29 cellular contexts compared by ENCODE assay signal in genomic region chrX:93177930-93178329, GRCh38.
"Had no signal": no experiment of that assay in that cellular context is flagged by ENCODE, and none has a peak within 500 bp of the region (broad histone marks: within the 10 kb centered on the region; RNA-seq: fewer than 3 reads in every experiment).

No MANE protein-coding gene starts in this region.

- H3K4me1 Mint-ChIP-seq: naive thymus-derived CD4-positive, alpha-beta T cell; natural killer cell; nephron; neural progenitor cell; stimulated activated effector memory CD8-positive, alpha-beta T cell treated with anti-CD3 and anti-CD28 coated beads, Interleukin-12 subunit alpha, Interleukin-12 subunit beta, amount 100 ng/mL, for 72 hours; stimulated activated naive B cell treated with anti-CD40 and anti-IgM and Interleukin-4, amounts not matched to agents 10 μg/mL and 1 μg/mL and 100 μg/mL, for 72 hours; stimulated activated naive CD8-positive, alpha-beta T cell treated with anti-CD3 and anti-CD28 coated beads, Interleukin-15, amount 100 ng/mL, for 72 hours had no signal

- H3K4me3 ChIP-seq: neural progenitor cell, ovary, psoas muscle, sigmoid colon, suprapubic skin, testis, tibial artery, transverse colon, upper lobe of right lung, uterus had no signal

- FAIRE-seq: small intestine had no signal

- H3K36me3 Mint-ChIP-seq: naive thymus-derived CD4-positive, alpha-beta T cell; natural killer cell; neural progenitor cell; stimulated activated effector memory CD8-positive, alpha-beta T cell treated with anti-CD3 and anti-CD28 coated beads, Interleukin-12 subunit alpha, Interleukin-12 subunit beta, amount 100 ng/mL, for 72 hours; stimulated activated naive B cell treated with anti-CD40 and anti-IgM and Interleukin-4, amounts not matched to agents 10 μg/mL and 1 μg/mL and 100 μg/mL, for 72 hours; type B pancreatic cell had no signal

- H3K9ac ChIP-seq: neural progenitor cell, parathyroid adenoma had no signal

- H2AFZ ChIP-seq: neural progenitor cell, parathyroid adenoma had no signal

- H3K27me3 Mint-ChIP-seq: naive thymus-derived CD4-positive, alpha-beta T cell; progenitor cell of endocrine pancreas; stimulated activated naive B cell treated with anti-CD40 and anti-IgM and Interleukin-4, amounts not matched to agents 10 μg/mL and 1 μg/mL and 100 μg/mL, for 72 hours; stimulated activated naive CD8-positive, alpha-beta T cell treated with anti-CD3 and anti-CD28 coated beads, Interleukin-15, amount 100 ng/mL, for 72 hours; type B pancreatic cell had no signal

- H3K4me3 Mint-ChIP-seq: naive thymus-derived CD4-positive, alpha-beta T cell; natural killer cell; nephron; neural progenitor cell; stimulated activated effector memory CD8-positive, alpha-beta T cell treated with anti-CD3 and anti-CD28 coated beads, Interleukin-12 subunit alpha, Interleukin-12 subunit beta, amount 100 ng/mL, for 72 hours; stimulated activated naive B cell treated with anti-CD40 and anti-IgM and Interleukin-4, amounts not matched to agents 10 μg/mL and 1 μg/mL and 100 μg/mL, for 72 hours; stimulated activated naive CD8-positive, alpha-beta T cell treated with anti-CD3 and anti-CD28 coated beads, Interleukin-15, amount 100 ng/mL, for 72 hours; type B pancreatic cell had no signal

- H3K9me3 ChIP-seq: ovary, psoas muscle, suprapubic skin, testis, transverse colon, upper lobe of right lung had no signal

- ATAC-seq: naive thymus-derived CD4-positive, alpha-beta T cell; natural killer cell; psoas muscle; right cardiac atrium; stimulated activated effector memory CD8-positive, alpha-beta T cell treated with anti-CD3 and anti-CD28 coated beads, Interleukin-12 subunit alpha, Interleukin-12 subunit beta, amount 100 ng/mL, for 72 hours; stimulated activated naive B cell treated with anti-CD40 and anti-IgM and Interleukin-4, amounts not matched to agents 10 μg/mL and 1 μg/mL and 100 μg/mL, for 72 hours; stimulated activated naive CD8-positive, alpha-beta T cell treated with anti-CD3 and anti-CD28 coated beads, Interleukin-15, amount 100 ng/mL, for 72 hours; stimulated activated naive CD8-positive, alpha-beta T cell treated with anti-CD3 and anti-CD28 coated beads, Interleukin-15, Interleukin-2, amounts not matched to agents 100 U/mL and 50 U/mL, for 24 hours; upper lobe of right lung had no signal

- H3K27me3 ChIP-seq: neural progenitor cell, ovary, sigmoid colon, suprapubic skin, testis, tibial artery, transverse colon, upper lobe of right lung, uterus had no signal

- H3K79me2 ChIP-seq: parathyroid adenoma had no signal

- H3K27ac ChIP-seq: neural progenitor cell, ovary, parathyroid adenoma, psoas muscle, sigmoid colon, suprapubic skin, testis, tibial artery, transverse colon, upper lobe of right lung, uterus had no signal

- H3K27ac Mint-ChIP-seq: naive thymus-derived CD4-positive, alpha-beta T cell; natural killer cell; nephron; neural progenitor cell; progenitor cell of endocrine pancreas; stimulated activated effector memory CD8-positive, alpha-beta T cell treated with anti-CD3 and anti-CD28 coated beads, Interleukin-12 subunit alpha, Interleukin-12 subunit beta, amount 100 ng/mL, for 72 hours; stimulated activated naive B cell treated with anti-CD40 and anti-IgM and Interleukin-4, amounts not matched to agents 10 μg/mL and 1 μg/mL and 100 μg/mL, for 72 hours; stimulated activated naive CD8-positive, alpha-beta T cell treated with anti-CD3 and anti-CD28 coated beads, Interleukin-15, amount 100 ng/mL, for 72 hours; type B pancreatic cell had no signal

- H3K36me3 ChIP-seq: ovary, sigmoid colon, suprapubic skin, tibial artery, transverse colon, upper lobe of right lung, uterus had no signal

- H3K4me1 ChIP-seq: neural progenitor cell, parathyroid adenoma, psoas muscle, sigmoid colon, suprapubic skin, testis, tibial artery, transverse colon, upper lobe of right lung, uterus had no signal

- DNase-seq: naive thymus-derived CD4-positive, alpha-beta T cell; natural killer cell; occipital lobe; ovary; posterior cingulate gyrus; psoas muscle; right cardiac atrium; sigmoid colon; small intestine; stimulated activated CD4-positive, alpha-beta T cell treated with anti-CD3 and anti-CD28 coated beads, Interleukin-15, amount 100 ng/mL, for 24 hours; stimulated activated CD4-positive, alpha-beta T cell treated with anti-CD3 and anti-CD28 coated beads, Interleukin-2, amount 100 ng/mL, for 24 hours; stimulated activated CD4-positive, alpha-beta T cell treated with anti-CD3 and anti-CD28 coated beads, Interleukin-2, amount 100 ng/mL, for 48 hours; stimulated activated CD4-positive, alpha-beta T cell treated with anti-CD3 and anti-CD28 coated beads, Interleukin-4, amount 100 ng/mL, for 24 hours; stimulated activated naive B cell treated with anti-CD40 and anti-IgM and Interleukin-4, amounts not matched to agents 10 μg/mL and 1 μg/mL and 100 μg/mL, for 72 hours; stimulated activated naive CD8-positive, alpha-beta T cell treated with anti-CD3 and anti-CD28 coated beads, Interleukin-15, amount 100 ng/mL, for 72 hours; stimulated activated naive CD8-positive, alpha-beta T cell treated with anti-CD3 and anti-CD28 coated beads, Interleukin-15, Interleukin-2, amounts not matched to agents 100 U/mL and 50 U/mL, for 24 hours; substantia nigra; testis; tibial artery; transverse colon; upper lobe of right lung; uterus had no signal

- H3K4me2 ChIP-seq: neural progenitor cell had no signal
